Comparison of ENCODE assay signal across 8 cellular contexts in genomic region chr5:32504923-32505596, GRCh38.
DNase-seq lines count a peak whose midpoint lies in the region; ATAC-seq and TF ChIP-seq lines count a peak whose summit lies in the region.

No MANE protein-coding gene starts in this region.

- no peaks in the 10 kb centered on the region for H3K9me3 ChIP-seq in neural cell (ENCODE audit: low read length)

- no peaks in the 10 kb centered on the region for H3K79me2 ChIP-seq in neural cell (replicated peaks; ENCODE audit: insufficient read depth, low read length)

- TF ChIP-seq EP300 in neural cell (conservative IDR thresholded peaks at IDR 0.05; ENCODE audit: poor library complexity, severe bottlenecking) = no peak

- H3K36me3 ChIP-seq in neural cell (ENCODE audit: insufficient read depth, low read length) = no peaks in the 10 kb centered on the region

- no peaks in the 10 kb centered on the region for H3K27me3 ChIP-seq in neural cell (ENCODE audit: insufficient read depth, low read depth, low read length)

- peak overlapping the region; percentile 53 for H3K4me3 ChIP-seq in neural cell (ENCODE audit: low read length)

- H3K9me2 ChIP-seq in neural cell (ENCODE audit: insufficient read depth, low read length) = no peaks in the 10 kb centered on the region

- TF ChIP-seq RAD21 in neural cell (conservative IDR thresholded peaks at IDR 0.05) = no peak

- no peaks in the 10 kb centered on the region for H4K20me1 ChIP-seq in neural cell (ENCODE audit: insufficient read depth)

- no peak for TF ChIP-seq CTCF in neural cell (IDR thresholded peaks at IDR 0.05; ENCODE audit: poor library complexity, severe bottlenecking)

- peak overlapping the region; percentile 86 for H3K27ac ChIP-seq in neural cell (ENCODE audit: low read length)

- peak overlapping the region; percentile 56 for H3K9ac ChIP-seq in neural cell (ENCODE audit: low read length)

- no peaks in the 10 kb centered on the region for H3F3A ChIP-seq in neural cell (ENCODE audit: insufficient read depth, low read length, poor library complexity, severe bottlenecking)

- peak; percentile 80 for DNase-seq in AG08395 (ENCODE audit: low spot score)
- DNase-seq in HT1080 (ENCODE audit: low read depth) = peak; percentile 52
- peak; percentile 95 for DNase-seq in RPMI7951 (ENCODE audit: low read depth)
- peak; percentile 66 for DNase-seq in epidermal melanocyte (ENCODE audit: insufficient read length, low spot score)
- DNase-seq in activated gamma-delta T cell treated with Interleukin-2 at 50 U/mL for 16 hours = no peak

- no peak overlapping the region for H2AFZ ChIP-seq in neural cell (ENCODE audit: low read depth, low read length)

- H3K4me2 ChIP-seq in neural cell (ENCODE audit: low read length) = no peak overlapping the region

- no peak for ATAC-seq in HG03045 (IDR thresholded peaks at IDR 0.05; ENCODE audit: unreplicated experiment)
- no peak for ATAC-seq in HG02981 (IDR thresholded peaks at IDR 0.05; ENCODE audit: unreplicated experiment)

TF ChIP-seq in neural cell, 6 proteins besides CTCF, POLR2A, EP300 and RAD21:
- TF ChIP-seq EZH2 (IDR thresholded peaks at IDR 0.05; ENCODE audit: borderline replicate concordance, insufficient read depth, low read length, poor library complexity, severe bottlenecking) (no peak), SMC3 (conservative IDR thresholded peaks at IDR 0.05; ENCODE audit: poor library complexity) (no peak), MXI1 (conservative IDR thresholded peaks at IDR 0.05; ENCODE audit: poor library complexity, severe bottlenecking) (no peak), POLR2AphosphoS5 (IDR thresholded peaks at IDR 0.05) (no peak), TAF1 (IDR thresholded peaks at IDR 0.05; ENCODE audit: low read depth) (no peak), REST (IDR thresholded peaks at IDR 0.05; ENCODE audit: borderline replicate concordance) (no peak)
